Comparison of ENCODE assay signal across 28 cellular contexts in the genomic region with DNA sequence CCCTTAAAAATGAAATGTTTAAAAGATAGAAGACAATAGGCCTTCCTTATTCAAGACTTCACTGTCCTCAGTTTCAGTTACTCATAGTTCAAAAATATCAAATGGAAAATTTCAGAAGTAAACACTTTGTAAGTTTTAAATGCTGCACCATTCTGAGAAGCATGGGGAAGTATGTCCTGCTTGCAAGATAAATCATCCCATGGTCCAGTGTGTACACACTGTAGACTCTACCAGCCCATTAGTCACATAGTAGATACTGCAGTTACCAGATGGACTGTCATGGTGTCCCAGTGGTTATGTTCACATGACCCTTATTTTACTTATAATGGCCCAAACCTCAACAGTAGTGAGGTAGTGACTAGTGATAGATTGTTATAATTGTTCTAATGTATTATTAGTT.
"Had no signal": no experiment of that assay in that cellular context is flagged by ENCODE, and none has a peak within 500 bp of the region (broad histone marks: within the 10 kb centered on the region; RNA-seq: fewer than 3 reads in every experiment).

No MANE protein-coding gene starts in this region.

- ATAC-seq: activated CD8-positive, alpha-beta memory T cell treated with anti-CD3 and anti-CD28 coated beads, Interleukin-2, amount 10 ng/mL, durations not matched to agents 7 days and 5 days; activated naive CD8-positive, alpha-beta T cell treated with anti-CD3 and anti-CD28 coated beads, Interleukin-2, amount 50 U/mL, for 24 hours had no signal

- H3K9me3 Mint-ChIP-seq: activated CD4-positive, alpha-beta memory T cell treated with anti-CD3 and anti-CD28 coated beads, Interleukin-2, amount 10 ng/mL, durations not matched to agents 7 days and 5 days; activated naive CD4-positive, alpha-beta T cell treated with anti-CD3 and anti-CD28 coated beads, Interleukin-2, amount 10 ng/mL, durations not matched to agents 7 days and 5 days; activated naive CD8-positive, alpha-beta T cell treated with anti-CD3 and anti-CD28 coated beads, Interleukin-2, amount 50 U/mL, for 24 hours had no signal

- H3K27ac Mint-ChIP-seq: activated CD4-positive, alpha-beta memory T cell treated with anti-CD3 and anti-CD28 coated beads, Interleukin-2, amount 10 ng/mL, durations not matched to agents 7 days and 5 days; activated CD8-positive, alpha-beta memory T cell treated with anti-CD3 and anti-CD28 coated beads, Interleukin-2, amount 10 ng/mL, durations not matched to agents 7 days and 5 days; activated naive CD4-positive, alpha-beta T cell treated with anti-CD3 and anti-CD28 coated beads, Interleukin-2, amount 10 ng/mL, durations not matched to agents 7 days and 5 days; activated naive CD8-positive, alpha-beta T cell; activated naive CD8-positive, alpha-beta T cell treated with anti-CD3 and anti-CD28 coated beads, Interleukin-2, amount 50 U/mL, for 24 hours had no signal

- H3K4me3 Mint-ChIP-seq: activated CD4-positive, alpha-beta memory T cell treated with anti-CD3 and anti-CD28 coated beads, Interleukin-2, amount 10 ng/mL, durations not matched to agents 7 days and 5 days; activated CD8-positive, alpha-beta memory T cell treated with anti-CD3 and anti-CD28 coated beads, Interleukin-2, amount 10 ng/mL, durations not matched to agents 7 days and 5 days; activated naive CD4-positive, alpha-beta T cell treated with anti-CD3 and anti-CD28 coated beads, Interleukin-2, amount 10 ng/mL, durations not matched to agents 7 days and 5 days; activated naive CD8-positive, alpha-beta T cell; activated naive CD8-positive, alpha-beta T cell treated with anti-CD3 and anti-CD28 coated beads, Interleukin-2, amount 50 U/mL, for 24 hours had no signal

- H3K27ac ChIP-seq: cardiac muscle cell, KMS-11, WERI-Rb-1 had no signal

- DNase-seq: activated CD4-positive, alpha-beta memory T cell treated with anti-CD3 and anti-CD28 coated beads, Interleukin-2, amount 10 ng/mL, durations not matched to agents 7 days and 5 days; activated CD4-positive, alpha-beta T cell treated with anti-CD3 and anti-CD28 coated beads for 1 hour; activated CD4-positive, alpha-beta T cell treated with anti-CD3 and anti-CD28 coated beads for 48 hours; activated CD4-positive, CD25-positive, alpha-beta regulatory T cell; activated CD8-positive, alpha-beta memory T cell treated with anti-CD3 and anti-CD28 coated beads for 24 hours; activated CD8-positive, alpha-beta memory T cell treated with anti-CD3 and anti-CD28 coated beads, Interleukin-2, amount 10 ng/mL, durations not matched to agents 7 days and 5 days; activated CD8-positive, alpha-beta memory T cell treated with anti-CD3 and anti-CD28 coated beads, Interleukin-2, amount 50 U/mL, for 48 hours; activated effector memory CD4-positive, alpha-beta T cell treated with Interleukin-2 at 50 U/mL for 16 hours; activated naive CD4-positive, alpha-beta T cell treated with anti-CD3 and anti-CD28 coated beads, Interleukin-2, amount 10 ng/mL, durations not matched to agents 7 days and 5 days; activated naive CD8-positive, alpha-beta T cell treated with anti-CD3 and anti-CD28 coated beads, Interleukin-2, amount 50 U/mL, for 24 hours; activated T-cell treated with anti-CD3 and anti-CD28 coated beads, Interleukin-2, amount 50 U/mL, for 48 hours; amniotic stem cell; aorta; NCI-H1105; NCI-H1417 treated with DMSO at 0.1 percent for 48 hours; NCI-H187 treated with DMSO at 0.1 percent for 48 hours; NCI-H2081; NCI-H345; NCI-H524 treated with DMSO at 0.1 percent for 48 hours; Right ventricle myocardium superior; SW 1271; T-helper 1 cell; T-helper 2 cell; T-helper 9 cell; WERI-Rb-1 had no signal

- H3K4me2 ChIP-seq: KMS-11 had no signal

- H3K36me3 Mint-ChIP-seq: activated naive CD4-positive, alpha-beta T cell treated with anti-CD3 and anti-CD28 coated beads, Interleukin-2, amount 10 ng/mL, durations not matched to agents 7 days and 5 days had no signal

- H3K27me3 Mint-ChIP-seq: activated CD4-positive, alpha-beta memory T cell treated with anti-CD3 and anti-CD28 coated beads, Interleukin-2, amount 10 ng/mL, durations not matched to agents 7 days and 5 days; activated CD8-positive, alpha-beta memory T cell treated with anti-CD3 and anti-CD28 coated beads, Interleukin-2, amount 10 ng/mL, durations not matched to agents 7 days and 5 days; activated naive CD4-positive, alpha-beta T cell treated with anti-CD3 and anti-CD28 coated beads, Interleukin-2, amount 10 ng/mL, durations not matched to agents 7 days and 5 days; activated naive CD8-positive, alpha-beta T cell; activated naive CD8-positive, alpha-beta T cell treated with anti-CD3 and anti-CD28 coated beads, Interleukin-2, amount 50 U/mL, for 24 hours had no signal

- H3K4me1 Mint-ChIP-seq: activated CD4-positive, alpha-beta memory T cell treated with anti-CD3 and anti-CD28 coated beads, Interleukin-2, amount 10 ng/mL, durations not matched to agents 7 days and 5 days; activated CD8-positive, alpha-beta memory T cell treated with anti-CD3 and anti-CD28 coated beads, Interleukin-2, amount 10 ng/mL, durations not matched to agents 7 days and 5 days; activated naive CD4-positive, alpha-beta T cell treated with anti-CD3 and anti-CD28 coated beads, Interleukin-2, amount 10 ng/mL, durations not matched to agents 7 days and 5 days; activated naive CD8-positive, alpha-beta T cell treated with anti-CD3 and anti-CD28 coated beads, Interleukin-2, amount 50 U/mL, for 24 hours had no signal

- H3K4me3 ChIP-seq: cardiac muscle cell had no signal
